In the genomic region with DNA sequence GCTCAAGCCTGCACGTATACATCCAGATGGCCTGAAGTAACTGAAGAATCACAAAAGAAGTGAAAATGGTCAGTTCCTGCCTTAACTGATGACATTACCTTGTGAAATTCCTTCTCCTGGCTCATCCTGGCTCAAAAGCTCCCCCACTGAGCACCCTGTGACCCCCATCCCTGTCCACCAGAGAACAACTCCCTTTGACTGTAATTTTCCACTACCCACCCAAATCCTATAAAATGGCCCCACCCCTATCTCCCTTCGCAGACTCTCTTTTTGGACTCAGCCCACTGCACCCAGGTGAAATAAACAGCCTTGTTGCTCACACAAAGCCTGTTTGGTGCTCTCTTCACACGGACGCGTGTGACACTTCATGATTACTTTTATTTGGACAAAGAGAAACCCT, we compare ENCODE assay signal across 6 cellular contexts.
DNase-seq lines count a peak whose midpoint lies in the region; TF ChIP-seq lines count a peak whose summit lies in the region.
"Not testable (repeated sequence)": the region's sequence is repeated elsewhere in the genome, so short reads cannot be mapped to it uniquely, and the experiment has no call there.

No MANE protein-coding gene starts in this region.

- H4K20me1 ChIP-seq in SK-N-SH (ENCODE audit: insufficient read depth); smooth muscle cell (ENCODE audit: low read depth): not testable (repeated sequence)

- H3K4me2 ChIP-seq in SK-N-SH, smooth muscle cell: not testable (repeated sequence)

- peak overlapping the region; percentile 8; the same call in 1 of the 2 replicates for H2AFZ ChIP-seq in SK-N-SH (ENCODE audit: low read depth)
- H2AFZ ChIP-seq in smooth muscle cell (ENCODE audit: low read depth), result not testable (repeated sequence)

- CTCF ChIA-PET in SK-N-SH (lab: Yijun Ruan, JAX), result not testable (repeated sequence)

- TF ChIP-seq EP300 in SK-N-SH (IDR thresholded peaks at IDR 0.05; ENCODE audit: borderline replicate concordance in 1 of 2, low read depth in 1 of 2, low read length in 1 of 2), result not testable (repeated sequence)

- H3K4me3 Mint-ChIP-seq in brain; endothelial cell (ENCODE audit: unreplicated experiment); mesothelial cell of epicardium: not testable (repeated sequence)

- H3K27me3 ChIP-seq in HUES48 (ENCODE audit: control insufficient read depth, insufficient read depth, low read length); SK-N-SH (ENCODE audit: insufficient read depth); smooth muscle cell (ENCODE audit: low read depth): not testable (repeated sequence)

- DNase-seq in SK-N-SH; endothelial cell (ENCODE audit: low spot score); mesothelial cell of epicardium (ENCODE audit: low spot score in 2 of 2, unreplicated experiment in 2 of 2); smooth muscle cell (lab: John Stamatoyannopoulos, UW; ENCODE audit: unreplicated experiment): not testable (repeated sequence)

- H3K27ac ChIP-seq in HUES48 (ENCODE audit: low read depth, low read length) (peak overlapping the region; percentile 88), smooth muscle cell (ENCODE audit: low read depth) (peak overlapping the region; percentile 95)
- H3K27ac ChIP-seq in SK-N-SH (ENCODE audit: low read depth in 2 of 2, low read length in 1 of 2), result not testable (repeated sequence)

- peaks cover 27% of the 10 kb centered on the region for H3K4me1 ChIP-seq in HUES48 (ENCODE audit: control insufficient read depth, insufficient read depth, low read length)
- not testable (repeated sequence) for H3K4me1 ChIP-seq in SK-N-SH (ENCODE audit: control insufficient read depth in 1 of 2, insufficient read depth in 2 of 2, low read depth in 1 of 2, low read length in 1 of 2); smooth muscle cell (ENCODE audit: low read depth)

- H3K9ac ChIP-seq in HUES48 (ENCODE audit: low read depth, low read length); SK-N-SH; smooth muscle cell (ENCODE audit: low read depth): not testable (repeated sequence)

- WGBS in SK-N-SH (ENCODE audit: low lambda C conversion rate), result 51% methylated on average over 5 of the region's 5 CpGs
- 87% methylated on average over 5 of the region's 5 CpGs for WGBS in smooth muscle cell (ENCODE audit: low lambda C conversion rate)

- H3K9me2 ChIP-seq in SK-N-SH, result not testable (repeated sequence)

- not testable (repeated sequence) for TF ChIP-seq RAD21 in SK-N-SH (IDR thresholded peaks at IDR 0.05; ENCODE audit: low read length)

- H3K4me1 Mint-ChIP-seq in brain (peaks cover 40% of the 10 kb centered on the region), endothelial cell (ENCODE audit: unreplicated experiment) (peaks cover 30% of the 10 kb centered on the region), mesothelial cell of epicardium (peaks cover 14% of the 10 kb centered on the region)

- not testable (repeated sequence) for H3F3A ChIP-seq in SK-N-SH (replicated peaks; ENCODE audit: insufficient read depth); smooth muscle cell (ENCODE audit: low read depth)

- POLR2A ChIA-PET in SK-N-SH (lab: Yijun Ruan, JAX), result not testable (repeated sequence)

- not testable (repeated sequence) for H3K9me3 Mint-ChIP-seq in brain; endothelial cell (ENCODE audit: unreplicated experiment); mesothelial cell of epicardium

- TF ChIP-seq CTCF in SK-N-SH (IDR thresholded peaks at IDR 0.05); brain (conservative IDR thresholded peaks at IDR 0.05); endothelial cell (IDR thresholded peaks at IDR 0.05; ENCODE audit: unreplicated experiment); mesothelial cell of epicardium (IDR thresholded peaks at IDR 0.05; ENCODE audit: unreplicated experiment); smooth muscle cell (IDR thresholded peaks at IDR 0.05; ENCODE audit: borderline replicate concordance, insufficient read depth, poor library complexity, severe bottlenecking): not testable (repeated sequence)

- peak overlapping the region in 3 of 5 experiments; percentile 4 to 97 (median 90) for H3K27ac Mint-ChIP-seq in brain
- peak overlapping the region; percentile 90 for H3K27ac Mint-ChIP-seq in endothelial cell (ENCODE audit: unreplicated experiment)
- H3K27ac Mint-ChIP-seq in mesothelial cell of epicardium, result peak overlapping the region; percentile 36

- not testable (repeated sequence) for H3K4me3 ChIP-seq in HUES48 (ENCODE audit: low read depth, low read length); SK-N-SH (ENCODE audit: low read depth in 2 of 2, low read length in 1 of 2); smooth muscle cell

- not testable (repeated sequence) for H3K27me3 Mint-ChIP-seq in brain; endothelial cell (ENCODE audit: unreplicated experiment); mesothelial cell of epicardium (ENCODE audit: low read depth)

- not testable (repeated sequence) for H3K79me2 ChIP-seq in SK-N-SH (ENCODE audit: insufficient read depth); smooth muscle cell (ENCODE audit: low read depth)

- H3K36me3 ChIP-seq in HUES48 (ENCODE audit: control insufficient read depth, insufficient read depth, low read length); SK-N-SH (replicated peaks in 1 of 2; ENCODE audit: control insufficient read depth in 1 of 2, insufficient read depth in 2 of 2, low read length in 1 of 2); smooth muscle cell (ENCODE audit: low read depth): not testable (repeated sequence)

- H3K36me3 Mint-ChIP-seq in brain; endothelial cell (ENCODE audit: low read depth, unreplicated experiment); mesothelial cell of epicardium: not testable (repeated sequence)

- not testable (repeated sequence) for H3K9me3 ChIP-seq in HUES48 (ENCODE audit: control insufficient read depth, insufficient read depth, low read length); SK-N-SH; smooth muscle cell (replicated peaks; ENCODE audit: low read depth)

Comparison
In these comparisons a context has a peak if more than half of its experiments do, and no peak if none do; other contexts are left out.
1. H3K27ac Mint-ChIP-seq: peak in every context shown above with its lines; median percentile 90 in brain; 90 in endothelial cell; 36 in mesothelial cell of epicardium.